ENCODE assay signal across 8 cellular contexts in genomic region chr1:67713071-67713806, GRCh38. TPM values are rescaled to one million over a fixed set of nuclear protein-coding genes. Genes with fewer than 3 reads are reported as not detected.
A peak's percentile ranks its signal among the peaks of the same experiment; 100 is the strongest.
DNase-seq lines count a peak whose midpoint lies in the region; ATAC-seq and TF ChIP-seq lines count a peak whose summit lies in the region.

No MANE protein-coding gene starts in this region.

- H3K4me3 ChIP-seq in HCT116 (replicated peaks in 1 of 2; ENCODE audit: low read depth in 1 of 2, low read length in 2 of 2) = peak overlapping the region in 1 of 2 experiments; percentile 39; a peak in 2 of 4 replicates
- no peak overlapping the region for H3K4me3 ChIP-seq in skeletal muscle cell (ENCODE audit: low read depth, low read length)
- H3K4me3 ChIP-seq in endodermal cell (ENCODE audit: low read length) = no peak overlapping the region

- no peak overlapping the region for H2AFZ ChIP-seq in HCT116 (ENCODE audit: low read depth, low read length, poor library complexity, severe bottlenecking)

- CTCF ChIA-PET in HCT116 (lab: Charles Lee) = no interaction called here

- H3K36me3 ChIP-seq in HCT116 (ENCODE audit: control insufficient read depth in 1 of 2, insufficient read depth in 2 of 2, low read length in 2 of 2) (no peaks in the 10 kb centered on the region), endodermal cell (ENCODE audit: control insufficient read depth, insufficient read depth, low read length) (no peaks in the 10 kb centered on the region)

- peaks cover 74 to 83% of the 10 kb centered on the region in 2 experiments for H3K4me1 ChIP-seq in HCT116 (ENCODE audit: control insufficient read depth in 1 of 2, insufficient read depth in 2 of 2, low read length in 2 of 2)
- H3K4me1 ChIP-seq in endodermal cell (ENCODE audit: control insufficient read depth, insufficient read depth, low read length) = peaks cover 44% of the 10 kb centered on the region

- H3K27ac Mint-ChIP-seq in endodermal cell = no peak overlapping the region

- no peaks in the 10 kb centered on the region for H3K36me3 Mint-ChIP-seq in endodermal cell (ENCODE audit: low read depth)

- H3K27ac ChIP-seq in HCT116 (ENCODE audit: low read depth, low read length) (peak overlapping the region; percentile 57), endodermal cell (ENCODE audit: low read depth, low read length) (no peak overlapping the region)

- H3K9me2 ChIP-seq in HCT116 (ENCODE audit: insufficient read depth) = no peaks in the 10 kb centered on the region

- H3K27me3 ChIP-seq in HCT116 (ENCODE audit: insufficient read depth, low read length) (no peaks in the 10 kb centered on the region), endodermal cell (ENCODE audit: control insufficient read depth, insufficient read depth, low read length, poor library complexity, severe bottlenecking) (no peaks in the 10 kb centered on the region)

- H4K20me1 ChIP-seq in HCT116 (ENCODE audit: insufficient read depth) = no peaks in the 10 kb centered on the region

- H3K9me3 ChIP-seq in HCT116 (ENCODE audit: control insufficient read depth in 1 of 2, insufficient read depth in 1 of 2, low read depth in 1 of 2, low read length in 2 of 2) (no peaks in the 10 kb centered on the region), endodermal cell (ENCODE audit: control insufficient read depth, low read length) (no peaks in the 10 kb centered on the region)

- no peaks in the 10 kb centered on the region for H3K9me3 Mint-ChIP-seq in endodermal cell

- POLR2A ChIA-PET in HCT116 (lab: Charles Lee) = interaction anchor here (1.6 kb wide), 1 partner anchor 28 kb away, joined by 5 read pairs; the partner anchor contains the start of gene GADD45A

- TF ChIP-seq CTCF in HCT116 (IDR thresholded peaks at IDR 0.05 in 2 of 3, conservative IDR thresholded peaks at IDR 0.05 in 1 of 3; ENCODE audit: borderline replicate concordance in 1 of 3, insufficient read depth in 1 of 3, low read depth in 2 of 3, low read length in 2 of 3) (no peak), endodermal cell (conservative IDR thresholded peaks at IDR 0.05) (no peak)

- RAD21 ChIA-PET in HCT116 (lab: Charles Lee; ENCODE audit: low non-redundant PET in 1 of 2, low total read pairs in 2 of 2, uncharacterized antibody in 2 of 2, unreplicated experiment in 2 of 2) = no interaction called here

- TF ChIP-seq POLR2A in HCT116 (IDR thresholded peaks at IDR 0.05; ENCODE audit: borderline replicate concordance, extremely low read depth, insufficient read depth, insufficient read length) = no peak

- TF ChIP-seq RAD21 in HCT116 (IDR thresholded peaks at IDR 0.05; ENCODE audit: low read depth) = no peak; the same call in none of the 2 replicates

- peak overlapping the region; percentile 80 for H3K4me2 ChIP-seq in HCT116 (ENCODE audit: low read length)

- peaks cover 54% of the 10 kb centered on the region for H3K4me1 Mint-ChIP-seq in endodermal cell

- intact Hi-C loops in HCT116 (cut with micrococcal nuclease) = no loop called here

- peak overlapping the region; percentile 58 for H3K9ac ChIP-seq in HCT116 (ENCODE audit: low read length)
- no peak overlapping the region for H3K9ac ChIP-seq in endodermal cell (ENCODE audit: extremely low read depth, low read length, poor library complexity, severe bottlenecking)

- WGBS in endodermal cell (ENCODE audit: insufficient coverage in 1 of 2, insufficient read length in 1 of 2), 2 experiments = 93 to 97% methylated on average over 2 to 3 of the region's 3 CpGs

- H3K27me3 Mint-ChIP-seq in endodermal cell (ENCODE audit: insufficient read depth) = no peaks in the 10 kb centered on the region

- peak; percentile 78 for ATAC-seq in HCT116
- no peak for ATAC-seq in HG02588 (IDR thresholded peaks at IDR 0.05; ENCODE audit: unreplicated experiment)

- DNase-seq in HCT116 (ENCODE audit: low read depth, low spot score) = peak; percentile 86
- DNase-seq in NCI-H345 treated with DMSO at 0.1 percent for 48 hours (lab: John Stamatoyannopoulos, UW; ENCODE audit: unreplicated experiment) = peak; percentile 83
- peak; percentile 66 for DNase-seq in dedifferentiated amniotic fluid mesenchymal stem cell (ENCODE audit: extremely low spot score)
- DNase-seq in skeletal muscle cell (ENCODE audit: low read depth) = peak; percentile 57
- DNase-seq in endodermal cell = no peak
- no peak for DNase-seq in hypothalamus (lab: John Stamatoyannopoulos, UW)
- DNase-seq in activated CD4-positive, CD25-positive, alpha-beta regulatory T cell (lab: John Stamatoyannopoulos, UW) = no peak

- no peaks in the 10 kb centered on the region for H3K79me2 ChIP-seq in HCT116 (ENCODE audit: insufficient read depth, low read length)

- no TSS peak for BruUV-seq in HCT116 (replicated peaks; lab: Mats Ljungman, UMichigan)

- no peak overlapping the region for H3K4me3 Mint-ChIP-seq in endodermal cell

TF ChIP-seq in HCT116, 20 proteins besides CTCF, POLR2A, EP300 and RAD21 (continues in another document):
- TF ChIP-seq YY1 (IDR thresholded peaks at IDR 0.05; ENCODE audit: extremely low read depth, insufficient replicate concordance, low read depth, low read length) (peak; percentile 53), ZNF274 (IDR thresholded peaks at IDR 0.05; ENCODE audit: low read depth, low read length) (no peak), FOSL1 (IDR thresholded peaks at IDR 0.05; ENCODE audit: low read depth) (peak; percentile 73), EGR1 (IDR thresholded peaks at IDR 0.05; ENCODE audit: low read depth) (no peak), CEBPB (IDR thresholded peaks at IDR 0.05; ENCODE audit: low read depth) (no peak), ELF1 (IDR thresholded peaks at IDR 0.05; ENCODE audit: borderline replicate concordance, low read depth) (no peak), EZH2 (IDR thresholded peaks at IDR 0.05) (no peak), ZBTB33 (IDR thresholded peaks at IDR 0.05; ENCODE audit: extremely low read depth, insufficient replicate concordance, low read length) (no peak), POLR2AphosphoS5 (IDR thresholded peaks at IDR 0.05; ENCODE audit: low read depth, low read length) (peak; percentile 59; the same call in 1 of the 2 replicates), SIN3A (IDR thresholded peaks at IDR 0.05; ENCODE audit: low read depth) (peak; percentile 57), ZFX (IDR thresholded peaks at IDR 0.05) (no peak), JUND (IDR thresholded peaks at IDR 0.05) (peak; percentile 88), REST (IDR thresholded peaks at IDR 0.05; ENCODE audit: low read depth) (no peak), ATF3 (IDR thresholded peaks at IDR 0.05) (no peak), CBX3 (IDR thresholded peaks at IDR 0.05; ENCODE audit: low read depth) (peak; percentile 79; the same call in 1 of the 2 replicates), EZH2phosphoT487 (IDR thresholded peaks at IDR 0.05; ENCODE audit: borderline replicate concordance) (no peak), MAX (IDR thresholded peaks at IDR 0.05) (peak; percentile 71), SP1 (IDR thresholded peaks at IDR 0.05; ENCODE audit: low read depth) (peak; percentile 84), SRF (IDR thresholded peaks at IDR 0.05; ENCODE audit: low read depth) (no peak)

RNA-seq across cellular contexts. Expression of gene GADD45A, which starts 28.2 kb away (rescaled TPM):
- total RNA-seq in HCT116 (2021; ENCODE audit: unreplicated experiment) (105 TPM), endodermal cell (10 to 100 TPM; 48.0 to 52.4 TPM)
- polyA plus RNA-seq in HCT116 (2012) = 158 and 173 TPM in 2 replicates
- 31.4 TPM for polyA plus RNA-seq in endodermal cell (2013, experiment 1 of 2)
- polyA plus RNA-seq in endodermal cell (2013, experiment 2 of 2) = 34.8 TPM

Comparison
In these comparisons a context has a peak if more than half of its experiments do, and no peak if none do; other contexts are left out.
1. DNase-seq: peak in HCT116 (single experiment), NCI-H345 treated with DMSO at 0.1 percent for 48 hours (single experiment), dedifferentiated amniotic fluid mesenchymal stem cell (single experiment) and skeletal muscle cell (single experiment); none in endodermal cell (single experiment), hypothalamus (0 of 51) and activated CD4-positive, CD25-positive, alpha-beta regulatory T cell (0 of 4).